ENCODE assay signal across 8 cellular contexts in the genomic region with DNA sequence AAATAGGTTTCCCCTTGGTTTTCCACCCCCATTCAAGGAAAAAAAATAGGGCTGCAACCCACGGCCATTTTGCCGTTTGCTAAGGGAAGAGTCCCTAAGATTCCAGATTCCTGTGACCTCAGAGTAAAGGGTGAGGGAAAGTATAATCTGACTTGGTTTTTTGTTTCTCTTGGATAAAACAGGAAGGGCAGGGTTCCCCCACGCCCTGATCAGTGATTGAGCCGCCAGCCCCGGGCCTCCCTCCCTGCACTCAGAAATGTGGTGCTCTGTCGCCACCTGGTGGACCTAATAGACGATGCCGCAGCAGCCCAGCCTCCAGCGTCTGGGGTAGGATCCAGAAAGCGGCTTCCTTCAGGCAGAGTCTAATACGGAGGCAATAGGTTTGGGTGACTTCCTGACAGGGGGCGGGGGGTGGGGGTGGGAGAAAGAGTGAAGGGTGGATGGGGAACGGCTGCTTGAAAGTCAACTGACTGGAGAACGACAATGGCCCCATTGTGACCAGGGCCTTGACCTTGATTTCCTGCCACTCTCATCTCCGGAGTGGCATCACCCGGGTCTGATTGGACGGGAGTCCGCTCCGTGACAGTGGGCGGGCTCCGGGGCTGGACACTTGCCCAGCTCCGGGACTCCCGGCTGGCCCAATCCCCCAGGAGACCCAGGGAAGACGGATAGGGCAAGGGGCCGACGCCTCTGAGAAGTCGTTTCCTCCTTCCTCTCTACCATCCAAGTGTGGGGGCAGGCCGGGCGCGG. TPM values are rescaled to one million over a fixed set of nuclear protein-coding genes. Genes with fewer than 3 reads are reported as not detected.
DNase-seq lines count a peak whose midpoint lies in the region; TF ChIP-seq lines count a peak whose summit lies in the region.

No MANE protein-coding gene starts in this region.

- H3K4me3 Mint-ChIP-seq in H9 (peak overlapping the region; percentile 53 to 70), osteocyte (ENCODE audit: unreplicated experiment) (peak overlapping the region; percentile 70)

- peak overlapping the region; percentile 85 for H3K4me2 ChIP-seq in H9 (ENCODE audit: insufficient read depth, insufficient read length, low read length)
- H3K4me2 ChIP-seq in Loucy (ENCODE audit: low read depth, low read length, poor library complexity, severe bottlenecking) = no peak overlapping the region

- no peaks in the 10 kb centered on the region for H3K79me2 ChIP-seq in H9 (ENCODE audit: insufficient read depth, low read length)
- no peaks in the 10 kb centered on the region for H3K79me2 ChIP-seq in Loucy (ENCODE audit: insufficient read depth, low read length)

- H3K4me3 ChIP-seq in Loucy (ENCODE audit: low read length, poor library complexity, severe bottlenecking) (no peak overlapping the region), SJSA1 (peak overlapping the region; percentile 9), testis (peak overlapping the region; percentile 49 to 59)

- H3K27ac Mint-ChIP-seq in H9 = no peak overlapping the region
- H3K27ac Mint-ChIP-seq in osteocyte (ENCODE audit: unreplicated experiment) = no peak overlapping the region

- H4K91ac ChIP-seq in H9 (ENCODE audit: insufficient read length, low read depth, low read length) = no peak overlapping the region

- H3K23me2 ChIP-seq in H9 (ENCODE audit: insufficient read length, low read depth, low read length, poor library complexity, severe bottlenecking) = peaks cover 3% of the 10 kb centered on the region

- no peaks in the 10 kb centered on the region; a peak in 1 of 5 replicates for H3K9me3 Mint-ChIP-seq in H9
- H3K9me3 Mint-ChIP-seq in osteocyte (ENCODE audit: unreplicated experiment) = no peaks in the 10 kb centered on the region

- H3K4me1 ChIP-seq in ES-I3 (ENCODE audit: insufficient read depth, low read length) = peaks cover 18% of the 10 kb centered on the region; the same call in 1 of the 2 replicates
- H3K4me1 ChIP-seq in H9 (ENCODE audit: insufficient read depth, low read length) = no peaks in the 10 kb centered on the region; the same call in 1 of the 2 replicates
- H3K4me1 ChIP-seq in Loucy (ENCODE audit: insufficient read depth, low read length, poor library complexity, severe bottlenecking) = no peaks in the 10 kb centered on the region
- 0 out of 2 replicates have a peak, but pooled peaks cover 6% of the 10 kb centered on the region for H3K4me1 ChIP-seq in SJSA1 (replicated peaks)
- H3K4me1 ChIP-seq in testis = peaks cover 5% of the 10 kb centered on the region

- H2BK120ac ChIP-seq in H9 (ENCODE audit: low read depth, low read length, poor library complexity, severe bottlenecking) = no peak overlapping the region

- no peaks in the 10 kb centered on the region for H3F3A ChIP-seq in Loucy (ENCODE audit: low read depth)

- H2BK20ac ChIP-seq in H9 (ENCODE audit: low read depth, low read length, poor library complexity, severe bottlenecking) = no peak overlapping the region

- no peaks in the 10 kb centered on the region for H3K36me3 Mint-ChIP-seq in H9 (ENCODE audit: insufficient read depth in 1 of 3, low read depth in 3 of 3)
- H3K36me3 Mint-ChIP-seq in osteocyte (ENCODE audit: unreplicated experiment) = no peaks in the 10 kb centered on the region

- no peak overlapping the region for H4K5ac ChIP-seq in H9 (ENCODE audit: insufficient read length, low read depth, low read length)

- no CpG with 5 or more reads among the region's 30 CpGs for WGBS in H9 (ENCODE audit: extremely low coverage, insufficient read length, low lambda C conversion rate)
- 3 to 8% methylated on average over 17 to 30 of the region's 30 CpGs for WGBS in testis, 2 donors

- no peak overlapping the region for H3K23ac ChIP-seq in H9 (ENCODE audit: insufficient read length, low read depth, low read length)

- peak overlapping the region; percentile 76 for H2AFZ ChIP-seq in H9 (ENCODE audit: low read length)
- H2AFZ ChIP-seq in Loucy (ENCODE audit: low read length) = no peak overlapping the region

- H3K9ac ChIP-seq in ES-I3 (ENCODE audit: low read depth, low read length) = peak overlapping the region; percentile 52
- H3K9ac ChIP-seq in H9 (ENCODE audit: extremely low read depth, insufficient read length, low read length) = no peak overlapping the region
- H3K9ac ChIP-seq in Loucy (ENCODE audit: low read depth, low read length, poor library complexity, severe bottlenecking) = no peak overlapping the region

- TF ChIP-seq POLR2A in testis (IDR thresholded peaks at IDR 0.05) = no peak

- H3K27ac ChIP-seq in H9 (ENCODE audit: insufficient read length, low read depth, low read length) = no peak overlapping the region
- H3K27ac ChIP-seq in SJSA1 = no peak overlapping the region
- peak overlapping the region; percentile 73 to 81 for H3K27ac ChIP-seq in testis

- H3K27me3 ChIP-seq in H9 (ENCODE audit: insufficient read depth, low read length) (no peaks in the 10 kb centered on the region), Loucy (ENCODE audit: insufficient read depth, low read length, poor library complexity, severe bottlenecking) (no peaks in the 10 kb centered on the region), SJSA1 (replicated peaks) (no peaks in the 10 kb centered on the region), testis (no peaks in the 10 kb centered on the region)

- H2BK12ac ChIP-seq in H9 (ENCODE audit: insufficient read length, low read depth, low read length) = no peak overlapping the region

- no peak overlapping the region for H3K14ac ChIP-seq in H9 (ENCODE audit: insufficient read depth, low read length)

- H2BK5ac ChIP-seq in H9 (ENCODE audit: insufficient read length, low read length) = no peak overlapping the region

- no peak overlapping the region for H2AK5ac ChIP-seq in H9 (ENCODE audit: insufficient read length, low read length)

- H3K9me2 ChIP-seq in Loucy (replicated peaks; ENCODE audit: low read depth, low read length) = no peaks in the 10 kb centered on the region

- no peaks in the 10 kb centered on the region for H3K9me3 ChIP-seq in ES-I3 (ENCODE audit: control insufficient read depth, insufficient read depth, low read length)
- no peaks in the 10 kb centered on the region for H3K9me3 ChIP-seq in H9 (ENCODE audit: control insufficient read depth, low read depth, low read length)
- H3K9me3 ChIP-seq in Loucy (ENCODE audit: insufficient read depth, low read depth, low read length) = no peaks in the 10 kb centered on the region
- H3K9me3 ChIP-seq in SJSA1 (replicated peaks) = no peaks in the 10 kb centered on the region
- no peaks in the 10 kb centered on the region for H3K9me3 ChIP-seq in testis

- no peaks in the 10 kb centered on the region for H4K20me1 ChIP-seq in H9 (ENCODE audit: control insufficient read depth, insufficient read depth, insufficient read length)
- H4K20me1 ChIP-seq in Loucy (ENCODE audit: insufficient read depth, low read length, poor library complexity, severe bottlenecking) = no peaks in the 10 kb centered on the region

- intact Hi-C loops in testis (cut with DNase I; ENCODE audit: low total_unique reads) = loop anchor here (5.0 to 10.0 kb wide), 2 partner anchors 85 to 372 kb away; no protein-coding TSS in a partner anchor

- H4K8ac ChIP-seq in H9 (replicated peaks; ENCODE audit: insufficient read length, low read depth, low read length) = no peak overlapping the region

- H3K56ac ChIP-seq in H9 (ENCODE audit: insufficient read length, low read depth, low read length) = no peak overlapping the region

- H3T11ph ChIP-seq in H9 (ENCODE audit: low read length) = no peak overlapping the region

- no peak overlapping the region for H2BK15ac ChIP-seq in H9 (ENCODE audit: low read depth, low read length)

- DNase-seq in H9 (peak; percentile 90), SJSA1 (ENCODE audit: low read depth in 1 of 2, low spot score in 2 of 2) (peak; percentile 86 to 89), glomerular visceral epithelial cell (ENCODE audit: extremely low spot score) (peak; percentile 87), osteocyte (ENCODE audit: extremely low spot score, unreplicated experiment) (peak; percentile 94), testis (peak; percentile 94)
- peak; percentile 87 for DNase-seq in activated naive CD4-positive, alpha-beta T cell treated with Interleukin-2 at 50 U/mL for 16 hours

- H3K79me1 ChIP-seq in H9 (ENCODE audit: insufficient read depth, low read depth, low read length, poor library complexity, severe bottlenecking) = no peaks in the 10 kb centered on the region

- no peak overlapping the region for H3K18ac ChIP-seq in H9 (ENCODE audit: insufficient read length, low read depth, low read length)

- H3K27me3 Mint-ChIP-seq in H9 (ENCODE audit: low read depth) = peaks cover 21% of the 10 kb centered on the region
- peaks cover 4% of the 10 kb centered on the region for H3K27me3 Mint-ChIP-seq in osteocyte (ENCODE audit: unreplicated experiment)

- no peak overlapping the region for H3K4ac ChIP-seq in H9 (ENCODE audit: low read depth, low read length)

- H3K36me3 ChIP-seq in ES-I3 (ENCODE audit: insufficient read depth, low read length) = no peaks in the 10 kb centered on the region
- no peaks in the 10 kb centered on the region for H3K36me3 ChIP-seq in Loucy (ENCODE audit: insufficient read depth, low read length)
- no peaks in the 10 kb centered on the region for H3K36me3 ChIP-seq in SJSA1
- no peaks in the 10 kb centered on the region for H3K36me3 ChIP-seq in testis (ENCODE audit: low read depth, missing control alignments)

- H3K4me1 Mint-ChIP-seq in H9 (peaks cover 14 to 24% of the 10 kb centered on the region in 2 experiments), osteocyte (ENCODE audit: unreplicated experiment) (peaks cover 4% of the 10 kb centered on the region)

- TF ChIP-seq CTCF in H9 (conservative IDR thresholded peaks at IDR 0.05) (peak; percentile 92), Loucy (conservative IDR thresholded peaks at IDR 0.05; ENCODE audit: low read length) (peak; percentile 86), osteocyte (IDR thresholded peaks at IDR 0.05) (peak; percentile 94), testis (IDR thresholded peaks at IDR 0.05) (peak; percentile 90 to 97 (median 94))

RNA-seq across cellular contexts. Expression of gene CYSTM1, which starts 17.8 kb away (rescaled TPM):
- total RNA-seq in H9 (2021) (19.0 and 20.6 TPM in 2 replicates), osteocyte (26.7 and 29.8 TPM in 2 replicates), testis (10 to 100 TPM; 33.5 to 43.6 TPM)
- 12.6 and 17.5 TPM in 2 replicates for total RNA-seq in SJSA1 (2014; rRNA removed; shearing (Covaris generic))
- 115 TPM for polyA plus RNA-seq in testis (ENCODE audit: insufficient read depth, low read depth, low replicate concordance)

RNA-seq across cellular contexts. Expression of gene IGIP, which starts 31.5 kb away (rescaled TPM):
- total RNA-seq in H9 (2021) (0.52 and 0.53 TPM in 2 replicates), osteocyte (4.1 and 4.3 TPM in 2 replicates), testis (10 to 100 TPM; 11.1 to 12.1 TPM)
- total RNA-seq in SJSA1 (2014; rRNA removed; shearing (Covaris generic)) = 4.7 and 5.5 TPM in 2 replicates
- polyA plus RNA-seq in testis (ENCODE audit: insufficient read depth, low read depth, low replicate concordance) = 7.1 TPM

RNA-seq across cellular contexts. Expression of gene PURA, which starts 43.3 kb away (rescaled TPM):
- total RNA-seq in H9 (2021) = 3.3 and 3.6 TPM in 2 replicates
- 13.3 and 16.7 TPM in 2 replicates for total RNA-seq in SJSA1 (2014; rRNA removed; shearing (Covaris generic))
- total RNA-seq in osteocyte = 11.4 and 11.5 TPM in 2 replicates
- total RNA-seq in testis = 10 to 100 TPM; 22.9 to 26.9 TPM
- polyA plus RNA-seq in testis (ENCODE audit: insufficient read depth, low read depth, low replicate concordance) = 9.3 TPM

Comparison
In these comparisons a context has a peak if more than half of its experiments do, and no peak if none do; other contexts are left out.
1. H3K27ac ChIP-seq: peak in testis (2 of 2); none in H9 (single experiment) and SJSA1 (single experiment).
2. Peak in every context shown above with its lines, with median percentiles within 50 percentile points of each other: DNase-seq and CTCF ChIP-seq.